2 cellular contexts compared by ENCODE assay signal in the genomic region with DNA sequence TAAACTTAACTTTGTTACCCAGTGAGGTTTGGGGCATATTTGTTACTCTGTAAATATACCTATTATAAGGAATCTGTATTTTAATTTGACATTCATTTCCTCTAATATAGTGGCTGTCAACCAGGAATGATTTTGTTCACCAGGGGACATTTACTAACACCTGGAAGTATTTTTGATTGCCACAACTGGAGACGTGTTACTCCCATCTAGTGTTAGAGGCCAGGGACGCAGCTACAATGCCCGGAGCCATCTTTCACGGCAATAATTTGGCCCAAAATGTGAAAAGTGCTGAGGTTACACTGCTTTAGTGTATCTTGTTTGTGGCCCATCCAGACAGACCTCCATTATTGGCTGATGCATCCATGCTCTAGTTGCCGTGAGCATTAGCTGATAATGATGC.
TF ChIP-seq lines count a peak whose summit lies in the region.

No MANE protein-coding gene starts in this region.

TF ChIP-seq in liver, 16 proteins besides CTCF, POLR2A, EP300 and RAD21:
- TF ChIP-seq ATF3 (IDR thresholded peaks at IDR 0.05) (no peak), YY1 (IDR thresholded peaks at IDR 0.05) (no peak), FOXA2 (IDR thresholded peaks at IDR 0.05) (no peak), HNF4A (conservative IDR thresholded peaks at IDR 0.05) (no peak), RXRA (IDR thresholded peaks at IDR 0.05) (no peak), GABPA (IDR thresholded peaks at IDR 0.05 in 1 of 2, conservative IDR thresholded peaks at IDR 0.05 in 1 of 2) (no peak), JUND (IDR thresholded peaks at IDR 0.05) (no peak), HNF4G (IDR thresholded peaks at IDR 0.05) (no peak), SP1 (IDR thresholded peaks at IDR 0.05) (no peak)

TF ChIP-seq in HepG2, 621 proteins besides CTCF, POLR2A, EP300 and RAD21:
- TF ChIP-seq, protein P1, sequence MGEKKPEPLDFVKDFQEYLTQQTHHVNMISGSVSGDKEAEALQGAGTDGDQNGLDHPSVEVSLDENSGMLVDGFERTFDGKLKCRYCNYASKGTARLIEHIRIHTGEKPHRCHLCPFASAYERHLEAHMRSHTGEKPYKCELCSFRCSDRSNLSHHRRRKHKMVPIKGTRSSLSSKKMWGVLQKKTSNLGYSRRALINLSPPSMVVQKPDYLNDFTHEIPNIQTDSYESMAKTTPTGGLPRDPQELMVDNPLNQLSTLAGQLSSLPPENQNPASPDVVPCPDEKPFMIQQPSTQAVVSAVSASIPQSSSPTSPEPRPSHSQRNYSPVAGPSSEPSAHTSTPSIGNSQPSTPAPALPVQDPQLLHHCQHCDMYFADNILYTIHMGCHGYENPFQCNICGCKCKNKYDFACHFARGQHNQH (CRISPR knock-in tag; IDR thresholded peaks at IDR 0.05), result no peak
- TF ChIP-seq HNRNPLL (IDR thresholded peaks at IDR 0.05; ENCODE audit: low read depth, low read length, poor library complexity, severe bottlenecking), result no peak
- TF ChIP-seq POGK (CRISPR knock-in tag; conservative IDR thresholded peaks at IDR 0.05), result no peak
- TF ChIP-seq ZMYM4 (CRISPR knock-in tag; IDR thresholded peaks at IDR 0.05), result no peak
- TF ChIP-seq ZNF557 (CRISPR knock-in tag; IDR thresholded peaks at IDR 0.05), result no peak
- TF ChIP-seq ZFP90 (CRISPR knock-in tag; IDR thresholded peaks at IDR 0.05; ENCODE audit: borderline replicate concordance), result no peak
- no peak for TF ChIP-seq NR2F2 (IDR thresholded peaks at IDR 0.05; ENCODE audit: borderline replicate concordance, low read depth)
- no peak for TF ChIP-seq IRX3 (CRISPR knock-in tag; IDR thresholded peaks at IDR 0.05; ENCODE audit: borderline replicate concordance, low read depth)
- TF ChIP-seq SP5 (CRISPR knock-in tag; IDR thresholded peaks at IDR 0.05; ENCODE audit: borderline replicate concordance, low read depth), result no peak
- TF ChIP-seq IRF2 (CRISPR knock-in tag; IDR thresholded peaks at IDR 0.05), result no peak
- TF ChIP-seq KLF15 (CRISPR knock-in tag; IDR thresholded peaks at IDR 0.05; ENCODE audit: borderline replicate concordance), result no peak
- TF ChIP-seq RBM22 (optimal IDR thresholded peaks at IDR 0.05; ENCODE audit: low read length), result no peak
- no peak for TF ChIP-seq RCOR2 (CRISPR knock-in tag; IDR thresholded peaks at IDR 0.05)
- TF ChIP-seq, protein P2, sequence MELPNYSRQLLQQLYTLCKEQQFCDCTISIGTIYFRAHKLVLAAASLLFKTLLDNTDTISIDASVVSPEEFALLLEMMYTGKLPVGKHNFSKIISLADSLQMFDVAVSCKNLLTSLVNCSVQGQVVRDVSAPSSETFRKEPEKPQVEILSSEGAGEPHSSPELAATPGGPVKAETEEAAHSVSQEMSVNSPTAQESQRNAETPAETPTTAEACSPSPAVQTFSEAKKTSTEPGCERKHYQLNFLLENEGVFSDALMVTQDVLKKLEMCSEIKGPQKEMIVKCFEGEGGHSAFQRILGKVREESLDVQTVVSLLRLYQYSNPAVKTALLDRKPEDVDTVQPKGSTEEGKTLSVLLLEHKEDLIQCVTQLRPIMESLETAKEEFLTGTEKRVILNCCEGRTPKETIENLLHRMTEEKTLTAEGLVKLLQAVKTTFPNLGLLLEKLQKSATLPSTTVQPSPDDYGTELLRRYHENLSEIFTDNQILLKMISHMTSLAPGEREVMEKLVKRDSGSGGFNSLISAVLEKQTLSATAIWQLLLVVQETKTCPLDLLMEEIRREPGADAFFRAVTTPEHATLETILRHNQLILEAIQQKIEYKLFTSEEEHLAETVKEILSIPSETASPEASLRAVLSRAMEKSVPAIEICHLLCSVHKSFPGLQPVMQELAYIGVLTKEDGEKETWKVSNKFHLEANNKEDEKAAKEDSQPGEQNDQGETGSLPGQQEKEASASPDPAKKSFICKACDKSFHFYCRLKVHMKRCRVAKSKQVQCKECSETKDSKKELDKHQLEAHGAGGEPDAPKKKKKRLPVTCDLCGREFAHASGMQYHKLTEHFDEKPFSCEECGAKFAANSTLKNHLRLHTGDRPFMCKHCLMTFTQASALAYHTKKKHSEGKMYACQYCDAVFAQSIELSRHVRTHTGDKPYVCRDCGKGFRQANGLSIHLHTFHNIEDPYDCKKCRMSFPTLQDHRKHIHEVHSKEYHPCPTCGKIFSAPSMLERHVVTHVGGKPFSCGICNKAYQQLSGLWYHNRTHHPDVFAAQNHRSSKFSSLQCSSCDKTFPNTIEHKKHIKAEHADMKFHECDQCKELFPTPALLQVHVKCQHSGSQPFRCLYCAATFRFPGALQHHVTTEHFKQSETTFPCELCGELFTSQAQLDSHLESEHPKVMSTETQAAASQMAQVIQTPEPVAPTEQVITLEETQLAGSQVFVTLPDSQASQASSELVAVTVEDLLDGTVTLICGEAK (IDR thresholded peaks at IDR 0.05), result no peak
- TF ChIP-seq, protein P2 (CRISPR knock-in tag; IDR thresholded peaks at IDR 0.05), result no peak
- TF ChIP-seq ARID3A (IDR thresholded peaks at IDR 0.05; ENCODE audit: low read depth, low read length), result no peak
- TF ChIP-seq, protein P3, sequence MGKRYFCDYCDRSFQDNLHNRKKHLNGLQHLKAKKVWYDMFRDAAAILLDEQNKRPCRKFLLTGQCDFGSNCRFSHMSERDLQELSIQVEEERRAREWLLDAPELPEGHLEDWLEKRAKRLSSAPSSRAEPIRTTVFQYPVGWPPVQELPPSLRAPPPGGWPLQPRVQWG (CRISPR knock-in tag; IDR thresholded peaks at IDR 0.05; ENCODE audit: borderline replicate concordance, low read depth), result no peak
- no peak for TF ChIP-seq ZNF572 (CRISPR knock-in tag; IDR thresholded peaks at IDR 0.05)
- TF ChIP-seq ZNF629 (CRISPR knock-in tag; conservative IDR thresholded peaks at IDR 0.05), result no peak
- TF ChIP-seq ZNF878 (CRISPR knock-in tag; IDR thresholded peaks at IDR 0.05), result no peak
- TF ChIP-seq NKX3-1 (CRISPR knock-in tag; IDR thresholded peaks at IDR 0.05), result no peak
